1 cellular context compared by ENCODE assay signal in genomic region chr16:3611145-3611977, GRCh38.
A peak's percentile ranks its signal among the peaks of the same experiment; 100 is the strongest.
TF ChIP-seq lines count a peak whose summit lies in the region.

A gene with protein sequence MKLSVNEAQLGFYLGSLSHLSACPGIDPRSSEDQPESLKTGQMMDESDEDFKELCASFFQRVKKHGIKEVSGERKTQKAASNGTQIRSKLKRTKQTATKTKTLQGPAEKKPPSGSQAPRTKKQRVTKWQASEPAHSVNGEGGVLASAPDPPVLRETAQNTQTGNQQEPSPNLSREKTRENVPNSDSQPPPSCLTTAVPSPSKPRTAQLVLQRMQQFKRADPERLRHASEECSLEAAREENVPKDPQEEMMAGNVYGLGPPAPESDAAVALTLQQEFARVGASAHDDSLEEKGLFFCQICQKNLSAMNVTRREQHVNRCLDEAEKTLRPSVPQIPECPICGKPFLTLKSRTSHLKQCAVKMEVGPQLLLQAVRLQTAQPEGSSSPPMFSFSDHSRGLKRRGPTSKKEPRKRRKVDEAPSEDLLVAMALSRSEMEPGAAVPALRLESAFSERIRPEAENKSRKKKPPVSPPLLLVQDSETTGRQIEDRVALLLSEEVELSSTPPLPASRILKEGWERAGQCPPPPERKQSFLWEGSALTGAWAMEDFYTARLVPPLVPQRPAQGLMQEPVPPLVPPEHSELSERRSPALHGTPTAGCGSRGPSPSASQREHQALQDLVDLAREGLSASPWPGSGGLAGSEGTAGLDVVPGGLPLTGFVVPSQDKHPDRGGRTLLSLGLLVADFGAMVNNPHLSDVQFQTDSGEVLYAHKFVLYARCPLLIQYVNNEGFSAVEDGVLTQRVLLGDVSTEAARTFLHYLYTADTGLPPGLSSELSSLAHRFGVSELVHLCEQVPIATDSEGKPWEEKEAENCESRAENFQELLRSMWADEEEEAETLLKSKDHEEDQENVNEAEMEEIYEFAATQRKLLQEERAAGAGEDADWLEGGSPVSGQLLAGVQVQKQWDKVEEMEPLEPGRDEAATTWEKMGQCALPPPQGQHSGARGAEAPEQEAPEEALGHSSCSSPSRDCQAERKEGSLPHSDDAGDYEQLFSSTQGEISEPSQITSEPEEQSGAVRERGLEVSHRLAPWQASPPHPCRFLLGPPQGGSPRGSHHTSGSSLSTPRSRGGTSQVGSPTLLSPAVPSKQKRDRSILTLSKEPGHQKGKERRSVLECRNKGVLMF (N-terminal part only) (minus strand): TSS chr16:3611606. CDS start chr16:3608964, 2,642 bp downstream.

TF ChIP-seq in HepG2, 621 proteins besides CTCF, POLR2A, EP300 and RAD21 (continued from another document and continues in another):
- TF ChIP-seq ZNF318 (CRISPR knock-in tag; IDR thresholded peaks at IDR 0.05) (no peak), ARNT2 (CRISPR knock-in tag; IDR thresholded peaks at IDR 0.05; ENCODE audit: low read depth) (no peak), NR2F6 (IDR thresholded peaks at IDR 0.05) (no peak), NR2F6 (CRISPR knock-in tag; IDR thresholded peaks at IDR 0.05) (no peak), DNMT1 (CRISPR knock-in tag; IDR thresholded peaks at IDR 0.05) (no peak), HNF4A (CRISPR knock-in tag; IDR thresholded peaks at IDR 0.05) (no peak), SRSF4 (IDR thresholded peaks at IDR 0.05; ENCODE audit: low read depth, low read length, poor library complexity, severe bottlenecking) (no peak), MBNL3 (CRISPR knock-in tag; conservative IDR thresholded peaks at IDR 0.05) (no peak), RFX1 (IDR thresholded peaks at IDR 0.05) (no peak), ZNF432 (CRISPR knock-in tag; IDR thresholded peaks at IDR 0.05; ENCODE audit: borderline replicate concordance) (no peak), ZNF263 (CRISPR knock-in tag; IDR thresholded peaks at IDR 0.05) (peak; percentile 56), AGO1 (IDR thresholded peaks at IDR 0.05; ENCODE audit: low read depth, low read length, poor library complexity, severe bottlenecking) (no peak), PCBP1 (IDR thresholded peaks at IDR 0.05; ENCODE audit: borderline replicate concordance, low read depth, low read length) (no peak), SOX13 (IDR thresholded peaks at IDR 0.05) (no peak), SOX13 (CRISPR knock-in tag; conservative IDR thresholded peaks at IDR 0.05 in 1 of 2, IDR thresholded peaks at IDR 0.05 in 1 of 2) (no peak; a peak in 1 of 4 replicates), ZNF609 (CRISPR knock-in tag; IDR thresholded peaks at IDR 0.05; ENCODE audit: borderline replicate concordance) (no peak), ELF4 (CRISPR knock-in tag; IDR thresholded peaks at IDR 0.05; ENCODE audit: borderline replicate concordance) (no peak), ZNF33B (CRISPR knock-in tag; IDR thresholded peaks at IDR 0.05) (no peak), ZNF678 (CRISPR knock-in tag; IDR thresholded peaks at IDR 0.05) (no peak), THAP7 (CRISPR knock-in tag; IDR thresholded peaks at IDR 0.05) (peak; percentile 95), ZNF720 (CRISPR knock-in tag; IDR thresholded peaks at IDR 0.05) (no peak), ATM (IDR thresholded peaks at IDR 0.05; ENCODE audit: borderline replicate concordance) (no peak), POGZ (CRISPR knock-in tag; IDR thresholded peaks at IDR 0.05) (0 out of 2 replicates have a peak, but pooled peaks have one; percentile 22), THAP8 (CRISPR knock-in tag; IDR thresholded peaks at IDR 0.05; ENCODE audit: borderline replicate concordance) (no peak), CSRNP2 (CRISPR knock-in tag; conservative IDR thresholded peaks at IDR 0.05; ENCODE audit: low read depth) (no peak), PITX1 (CRISPR knock-in tag; IDR thresholded peaks at IDR 0.05) (0 out of 2 replicates have a peak, but pooled peaks have one; percentile 28), MATR3 (CRISPR knock-in tag; IDR thresholded peaks at IDR 0.05) (no peak), MEIS1 (CRISPR knock-in tag; IDR thresholded peaks at IDR 0.05; ENCODE audit: borderline replicate concordance) (no peak), PTBP1 (IDR thresholded peaks at IDR 0.05; ENCODE audit: low read depth, low read length, poor library complexity, severe bottlenecking) (no peak), ZNF543 (CRISPR knock-in tag; IDR thresholded peaks at IDR 0.05) (no peak; the same call in 1 of the 2 replicates), SIX1 (CRISPR knock-in tag; IDR thresholded peaks at IDR 0.05; ENCODE audit: borderline replicate concordance) (no peak), ZNF562 (CRISPR knock-in tag; IDR thresholded peaks at IDR 0.05; ENCODE audit: borderline replicate concordance) (no peak), ZNF879 (CRISPR knock-in tag; IDR thresholded peaks at IDR 0.05) (no peak), CEBPB (IDR thresholded peaks at IDR 0.05; ENCODE audit: borderline replicate concordance, low read depth, low read length) (no peak)
- TF ChIP-seq, protein P1, sequence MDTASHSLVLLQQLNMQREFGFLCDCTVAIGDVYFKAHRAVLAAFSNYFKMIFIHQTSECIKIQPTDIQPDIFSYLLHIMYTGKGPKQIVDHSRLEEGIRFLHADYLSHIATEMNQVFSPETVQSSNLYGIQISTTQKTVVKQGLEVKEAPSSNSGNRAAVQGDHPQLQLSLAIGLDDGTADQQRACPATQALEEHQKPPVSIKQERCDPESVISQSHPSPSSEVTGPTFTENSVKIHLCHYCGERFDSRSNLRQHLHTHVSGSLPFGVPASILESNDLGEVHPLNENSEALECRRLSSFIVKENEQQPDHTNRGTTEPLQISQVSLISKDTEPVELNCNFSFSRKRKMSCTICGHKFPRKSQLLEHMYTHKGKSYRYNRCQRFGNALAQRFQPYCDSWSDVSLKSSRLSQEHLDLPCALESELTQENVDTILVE (CRISPR knock-in tag; IDR thresholded peaks at IDR 0.05): no peak
- TF ChIP-seq, protein P2, sequence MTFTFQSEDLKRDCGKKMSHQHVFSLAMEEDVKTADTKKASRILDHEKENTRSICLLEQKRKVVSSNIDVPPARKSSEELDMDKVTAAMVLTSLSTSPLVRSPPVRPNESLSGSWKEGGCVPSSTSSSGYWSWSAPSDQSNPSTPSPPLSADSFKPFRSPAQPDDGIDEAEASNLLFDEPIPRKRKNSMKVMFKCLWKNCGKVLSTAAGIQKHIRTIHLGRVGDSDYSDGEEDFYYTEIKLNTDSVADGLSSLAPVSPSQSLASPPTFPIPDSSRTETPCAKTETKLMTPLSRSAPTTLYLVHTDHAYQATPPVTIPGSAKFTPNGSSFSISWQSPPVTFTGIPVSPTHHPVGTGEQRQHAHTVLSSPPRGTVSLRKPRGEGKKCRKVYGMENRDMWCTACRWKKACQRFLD (CRISPR knock-in tag; IDR thresholded peaks at IDR 0.05; ENCODE audit: borderline replicate concordance): 0 out of 2 replicates have a peak, but pooled peaks have one; percentile 18
